28 cellular contexts compared by ENCODE assay signal in genomic region chr4:85527815-85528214, GRCh38. TPM values are rescaled to one million over a fixed set of nuclear protein-coding genes. Genes with fewer than 3 reads are reported as not detected.
"Had no signal": no experiment of that assay in that cellular context is flagged by ENCODE, and none has a peak within 500 bp of the region (broad histone marks: within the 10 kb centered on the region; RNA-seq: fewer than 3 reads in every experiment).

No MANE protein-coding gene starts in this region.

- H3K36me3 Mint-ChIP-seq: activated naive CD4-positive, alpha-beta T cell treated with anti-CD3 and anti-CD28 coated beads, Interleukin-2, amount 10 ng/mL, durations not matched to agents 7 days and 5 days; activated naive CD8-positive, alpha-beta T cell treated with anti-CD3 and anti-CD28 coated beads for 36 hours; IgD-negative memory B cell; T-cell had no signal

- H3K27ac Mint-ChIP-seq: activated CD4-positive, alpha-beta memory T cell treated with anti-CD3 and anti-CD28 coated beads, Interleukin-2, amount 10 ng/mL, durations not matched to agents 7 days and 5 days; activated CD4-positive, alpha-beta T cell treated with anti-CD3 and anti-CD28 coated beads, Interleukin-2, amount 10 ng/mL, durations not matched to agents 7 days and 5 days; activated naive CD4-positive, alpha-beta T cell treated with anti-CD3 and anti-CD28 coated beads, Interleukin-2, amount 10 ng/mL, durations not matched to agents 7 days and 5 days; activated naive CD8-positive, alpha-beta T cell treated with anti-CD3 and anti-CD28 coated beads for 36 hours; activated T-helper 17 cell treated with anti-CD3 and anti-CD28 coated beads, Interleukin-2, amount 50 U/mL, for 72 hours; T-cell had no signal

- H3K27me3 ChIP-seq: adrenal gland had no signal

- ATAC-seq: activated T-helper 17 cell treated with anti-CD3 and anti-CD28 coated beads, Interleukin-2, amount 50 U/mL, for 72 hours; Right ventricle myocardium inferior; T-cell had no signal

- H3K4me3 ChIP-seq: adrenal gland, SK-N-MC had no signal

- H3K4me1 ChIP-seq: adrenal gland had no signal

- H3K9me3 Mint-ChIP-seq: activated CD4-positive, alpha-beta memory T cell treated with anti-CD3 and anti-CD28 coated beads, Interleukin-2, amount 10 ng/mL, durations not matched to agents 7 days and 5 days; activated CD4-positive, alpha-beta T cell treated with anti-CD3 and anti-CD28 coated beads, Interleukin-2, amount 10 ng/mL, durations not matched to agents 7 days and 5 days; activated naive CD4-positive, alpha-beta T cell treated with anti-CD3 and anti-CD28 coated beads, Interleukin-2, amount 10 ng/mL, durations not matched to agents 7 days and 5 days; activated naive CD8-positive, alpha-beta T cell treated with anti-CD3 and anti-CD28 coated beads for 36 hours; IgD-negative memory B cell had no signal

- H3K27ac ChIP-seq: adrenal gland, SK-N-MC had no signal

- H3K27me3 Mint-ChIP-seq: activated CD4-positive, alpha-beta memory T cell treated with anti-CD3 and anti-CD28 coated beads, Interleukin-2, amount 10 ng/mL, durations not matched to agents 7 days and 5 days; activated CD4-positive, alpha-beta T cell treated with anti-CD3 and anti-CD28 coated beads, Interleukin-2, amount 10 ng/mL, durations not matched to agents 7 days and 5 days; activated naive CD4-positive, alpha-beta T cell treated with anti-CD3 and anti-CD28 coated beads, Interleukin-2, amount 10 ng/mL, durations not matched to agents 7 days and 5 days; activated naive CD8-positive, alpha-beta T cell treated with anti-CD3 and anti-CD28 coated beads for 36 hours; activated T-helper 17 cell treated with anti-CD3 and anti-CD28 coated beads, Interleukin-2, amount 50 U/mL, for 72 hours; IgD-negative memory B cell; T-cell had no signal

- H3K4me1 Mint-ChIP-seq: activated CD4-positive, alpha-beta memory T cell treated with anti-CD3 and anti-CD28 coated beads, Interleukin-2, amount 10 ng/mL, durations not matched to agents 7 days and 5 days; activated CD4-positive, alpha-beta T cell treated with anti-CD3 and anti-CD28 coated beads, Interleukin-2, amount 10 ng/mL, durations not matched to agents 7 days and 5 days; activated naive CD4-positive, alpha-beta T cell treated with anti-CD3 and anti-CD28 coated beads, Interleukin-2, amount 10 ng/mL, durations not matched to agents 7 days and 5 days; activated naive CD8-positive, alpha-beta T cell treated with anti-CD3 and anti-CD28 coated beads for 36 hours; activated T-helper 17 cell treated with anti-CD3 and anti-CD28 coated beads, Interleukin-2, amount 50 U/mL, for 72 hours; T-cell had no signal

- H3K4me3 Mint-ChIP-seq: activated CD4-positive, alpha-beta memory T cell treated with anti-CD3 and anti-CD28 coated beads, Interleukin-2, amount 10 ng/mL, durations not matched to agents 7 days and 5 days; activated CD4-positive, alpha-beta T cell treated with anti-CD3 and anti-CD28 coated beads, Interleukin-2, amount 10 ng/mL, durations not matched to agents 7 days and 5 days; activated naive CD4-positive, alpha-beta T cell treated with anti-CD3 and anti-CD28 coated beads, Interleukin-2, amount 10 ng/mL, durations not matched to agents 7 days and 5 days; activated naive CD8-positive, alpha-beta T cell treated with anti-CD3 and anti-CD28 coated beads for 36 hours; activated T-helper 17 cell treated with anti-CD3 and anti-CD28 coated beads, Interleukin-2, amount 50 U/mL, for 72 hours; T-cell had no signal

- DNase-seq: activated CD4-positive, alpha-beta memory T cell treated with anti-CD3 and anti-CD28 coated beads, Interleukin-2, amount 10 ng/mL, durations not matched to agents 7 days and 5 days; activated CD4-positive, alpha-beta T cell treated with anti-CD3 and anti-CD28 coated beads, Interleukin-2, amount 10 ng/mL, durations not matched to agents 7 days and 5 days; activated CD4-positive, CD25-positive, alpha-beta regulatory T cell; activated gamma-delta T cell treated with Interleukin-2 at 50 U/mL for 16 hours; activated naive CD4-positive, alpha-beta T cell treated with anti-CD3 and anti-CD28 coated beads, Interleukin-2, amount 10 ng/mL, durations not matched to agents 7 days and 5 days; activated naive CD8-positive, alpha-beta T cell treated with anti-CD3 and anti-CD28 coated beads for 36 hours; activated T-cell treated with anti-CD3 and anti-CD28 coated beads for 4 hours; activated T-cell treated with anti-CD3 and anti-CD28 coated beads, Interleukin-2, amount 50 U/mL, for 48 hours; adrenal gland; anterior cingulate cortex; cerebellar nuclear complex; KG1; NCI-H1092; NCI-H146; NCI-H187 treated with DMSO at 0.1 percent for 48 hours; NCI-H2081 treated with DMSO at 0.1 percent for 48 hours; NCI-H446; NCI-H524; NCI-H748 treated with DMSO at 0.1 percent for 48 hours; RPMI8226; T-cell; T-helper 2 cell; T1000 had no signal

RNA-seq across cellular contexts. Expression of gene ARHGAP24, which starts 52.9 kb away (rescaled TPM):
- total RNA-seq: activated CD4-positive, alpha-beta memory T cell treated with anti-CD3 and anti-CD28 coated beads, Interleukin-2, amount 10 ng/mL, durations not matched to agents 7 days and 5 days; activated CD4-positive, alpha-beta T cell treated with anti-CD3 and anti-CD28 coated beads, Interleukin-2, amount 10 ng/mL, durations not matched to agents 7 days and 5 days; activated CD8-positive, alpha-beta memory T cell treated with anti-CD3 and anti-CD28 coated beads for 36 hours had no signal
